In genomic region chr7:132189881-132190280, GRCh38 we compare ENCODE assay signal across 25 cellular contexts.
"Had no signal": no experiment of that assay in that cellular context is flagged by ENCODE, and none has a peak within 500 bp of the region (broad histone marks: within the 10 kb centered on the region; RNA-seq: fewer than 3 reads in every experiment).

No MANE protein-coding gene starts in this region.

- H3K36me3 ChIP-seq: esophagus squamous epithelium, gastrocnemius medialis, left lung, lower lobe of right lung had no signal

- H3K4me1 Mint-ChIP-seq: mesothelial cell of epicardium, naive B cell had no signal

- DNase-seq: dermis blood vessel endothelial cell; dorsolateral prefrontal cortex; effector CD4-positive, alpha-beta T cell; effector memory CD4-positive, alpha-beta T cell; erythroblast; esophagus squamous epithelium; foreskin fibroblast; foreskin melanocyte; gastrocnemius medialis; glutamatergic neuron; heart right ventricle; hippocampal formation; left cardiac atrium; left lung; left ventricle myocardium superior; lower lobe of right lung; mesenchymal stem cell; mucosa of descending colon; naive B cell had no signal

- FAIRE-seq: colon, islet of Langerhans, keratinocyte had no signal

- H3K4me3 ChIP-seq: coronary artery, dorsolateral prefrontal cortex, esophagus squamous epithelium, gastrocnemius medialis, heart right ventricle, left lung, lower lobe of right lung, mucosa of descending colon had no signal

- H3K4me3 Mint-ChIP-seq: mesothelial cell of epicardium, naive B cell had no signal

- H3K27ac Mint-ChIP-seq: mesothelial cell of epicardium, naive B cell had no signal

- H3K27me3 ChIP-seq: dorsolateral prefrontal cortex, esophagus squamous epithelium, gastrocnemius medialis, heart right ventricle, left lung had no signal

- ATAC-seq: esophagus mucosa, gastrocnemius medialis, left cardiac atrium, left lung, left ventricle myocardium superior, lower lobe of right lung, mucosa of descending colon had no signal
